Comparison of ENCODE assay signal across 14 cellular contexts in genomic region chr7:910931-911431, GRCh38. TPM values are rescaled to one million over a fixed set of nuclear protein-coding genes. Genes with fewer than 3 reads are reported as not detected.
A peak's percentile ranks its signal among the peaks of the same experiment; 100 is the strongest.
DNase-seq lines count a peak whose midpoint lies in the region; ATAC-seq, FAIRE-seq and TF ChIP-seq lines count a peak whose summit lies in the region.
"Had no signal": no experiment of that assay in that cellular context is flagged by ENCODE, and none has a peak within 500 bp of the region (broad histone marks: within the 10 kb centered on the region; RNA-seq: fewer than 3 reads in every experiment).

No MANE protein-coding gene starts in this region.

- TF ChIP-seq CTCF in CD14-positive monocyte (IDR thresholded peaks at IDR 0.05) (no peak), kidney (IDR thresholded peaks at IDR 0.05; ENCODE audit: borderline replicate concordance, extremely low read depth, insufficient read depth) (no peak)

- H3K4me1 Mint-ChIP-seq in CD14-positive monocyte: peaks cover 58% of the 10 kb centered on the region
- no peaks in the 10 kb centered on the region for H3K4me1 Mint-ChIP-seq in activated T-helper 17 cell treated with anti-CD3 and anti-CD28 coated beads, Interleukin-2, amount 50 U/mL, for 72 hours

- H3K36me3 ChIP-seq in kidney (ENCODE audit: control insufficient read depth in 1 of 2, insufficient read depth in 2 of 2, low read length in 2 of 2): no peaks in the 10 kb centered on the region

- DNase-seq in CD14-positive monocyte (ENCODE audit: low spot score) (no peak), kidney (peak; percentile 63), substantia nigra (lab: John Stamatoyannopoulos, UW) (peak in 1 of 49 donors; percentile 31), HPDE6-E6E7 (ENCODE audit: extremely low spot score) (no peak), mesenteric fat pad (ENCODE audit: low spot score) (no peak)
- DNase-seq: CD4-positive, alpha-beta T cell; GOT3; NCI-H146; NCI-H2227 treated with DMSO at 0.1 percent for 48 hours; NCI-H524 treated with DMSO at 0.1 percent for 48 hours had no signal

- H3K27me3 Mint-ChIP-seq in CD14-positive monocyte (ENCODE audit: low read depth in 3 of 3): no peaks in the 10 kb centered on the region
- no peaks in the 10 kb centered on the region for H3K27me3 Mint-ChIP-seq in activated T-helper 17 cell treated with anti-CD3 and anti-CD28 coated beads, Interleukin-2, amount 50 U/mL, for 72 hours
- H3K27me3 Mint-ChIP-seq: CD4-positive, alpha-beta T cell had no signal

- peaks cover 0 to 10% of the 10 kb centered on the region in 2 donors for H3K4me1 ChIP-seq in kidney (ENCODE audit: control insufficient read depth in 1 of 2, insufficient read depth in 1 of 2, low read depth in 1 of 2, low read length in 2 of 2)

- H3K9me3 ChIP-seq in kidney (ENCODE audit: control insufficient read depth in 1 of 2, low read length in 2 of 2): no peaks in the 10 kb centered on the region

- peak overlapping the region; percentile 92 to 97 (median 96) for H3K27ac Mint-ChIP-seq in CD14-positive monocyte
- H3K27ac Mint-ChIP-seq in activated T-helper 17 cell treated with anti-CD3 and anti-CD28 coated beads, Interleukin-2, amount 50 U/mL, for 72 hours: no peak overlapping the region

- peaks cover 0 to 7% (median 0%) of the 10 kb centered on the region in 7 donors for H3K9me3 Mint-ChIP-seq in CD14-positive monocyte
- H3K9me3 Mint-ChIP-seq in activated T-helper 17 cell treated with anti-CD3 and anti-CD28 coated beads, Interleukin-2, amount 50 U/mL, for 72 hours: no peaks in the 10 kb centered on the region
- H3K9me3 Mint-ChIP-seq: CD4-positive, alpha-beta T cell had no signal

- H3K27ac ChIP-seq in angular gyrus (ENCODE audit: low read depth, low read length): peak overlapping the region; percentile 91
- no peak overlapping the region for H3K27ac ChIP-seq in kidney (ENCODE audit: low read depth in 2 of 2, low read length in 2 of 2)
- peak overlapping the region; percentile 98 for H3K27ac ChIP-seq in substantia nigra (ENCODE audit: low read depth, low read length, poor library complexity, severe bottlenecking)
- H3K27ac ChIP-seq: SK-N-MC had no signal

- H3K9ac ChIP-seq in kidney (ENCODE audit: low read length in 2 of 2): no peak overlapping the region

- no peak for FAIRE-seq in kidney (lab: Jason Lieb, UNC)

- H3K4me3 ChIP-seq in kidney (ENCODE audit: low read length in 2 of 2): no peak overlapping the region
- H3K4me3 ChIP-seq: SK-N-MC had no signal

- intact Hi-C loops in CD14-positive monocyte (cut with micrococcal nuclease): loop anchor here in 1 of 2 donors (2.0 kb wide), 1 partner anchor 44 kb away; the partner anchor contains the start of gene ADAP1
- intact Hi-C loops in kidney (cut with DNase I): no loop called here

- ATAC-seq in activated T-helper 17 cell treated with anti-CD3 and anti-CD28 coated beads, Interleukin-2, amount 50 U/mL, for 72 hours (replicated peaks): no peak
- ATAC-seq: Panc1 had no signal

- H3K36me3 Mint-ChIP-seq in CD14-positive monocyte: peaks cover 17 to 30% of the 10 kb centered on the region in 2 donors
- H3K36me3 Mint-ChIP-seq in activated T-helper 17 cell treated with anti-CD3 and anti-CD28 coated beads, Interleukin-2, amount 50 U/mL, for 72 hours (ENCODE audit: low read depth): no peaks in the 10 kb centered on the region

- no peak overlapping the region for H3K4me3 Mint-ChIP-seq in CD14-positive monocyte
- no peak overlapping the region for H3K4me3 Mint-ChIP-seq in activated T-helper 17 cell treated with anti-CD3 and anti-CD28 coated beads, Interleukin-2, amount 50 U/mL, for 72 hours

RNA-seq across cellular contexts. Expression of gene GET4, which starts 34.6 kb away (rescaled TPM):
- polyA plus RNA-seq in CD14-positive monocyte: 10 to 100 TPM; 20.1 to 25.5 TPM
- 44.8 TPM for total RNA-seq in kidney
- 80.8 TPM for polyA plus RNA-seq in kidney (ENCODE audit: insufficient read depth, low read depth, low replicate concordance)
- 29.8 TPM for total RNA-seq in mesenteric fat pad
- 10 to 100 TPM; 17.1 to 43.0 TPM for total RNA-seq in activated T-helper 17 cell treated with anti-CD3 and anti-CD28 coated beads, Interleukin-2, amount 50 U/mL, for 72 hours

RNA-seq across cellular contexts. Expression of gene ADAP1, which starts 43.5 kb away (rescaled TPM):
- polyA plus RNA-seq in CD14-positive monocyte: 10 to 100 TPM; 49.1 to 72.2 TPM
- 48.2 TPM for total RNA-seq in kidney
- 36.4 TPM for polyA plus RNA-seq in kidney (ENCODE audit: insufficient read depth, low read depth, low replicate concordance)
- 19.2 TPM for total RNA-seq in mesenteric fat pad
- 10 to 100 TPM in 1 of 2 donors, 1 to 10 TPM in 1; 2.3 to 23.7 TPM for total RNA-seq in activated T-helper 17 cell treated with anti-CD3 and anti-CD28 coated beads, Interleukin-2, amount 50 U/mL, for 72 hours

Comparison
In these comparisons a context has a peak if more than half of its experiments do, and no peak if none do; other contexts are left out.
1. H3K27ac ChIP-seq: peak in angular gyrus (single experiment) and substantia nigra (single experiment); none in kidney (0 of 2).